ENCODE assay signal across 16 cellular contexts in genomic region chr5:135650081-135650480, GRCh38.
DNase-seq lines count a peak whose midpoint lies in the region; ATAC-seq and TF ChIP-seq lines count a peak whose summit lies in the region.
"Had no signal": no experiment of that assay in that cellular context is flagged by ENCODE, and none has a peak within 500 bp of the region (broad histone marks: within the 10 kb centered on the region; RNA-seq: fewer than 3 reads in every experiment).

No MANE protein-coding gene starts in this region.

- no peaks in the 10 kb centered on the region for H3K27me3 Mint-ChIP-seq in MCF 10A (ENCODE audit: insufficient read depth, unreplicated experiment)
- H3K27me3 Mint-ChIP-seq: CD4-positive, CD25-positive, alpha-beta regulatory T cell had no signal

- CTCF ChIA-PET in MCF 10A (lab: Yijun Ruan, JAX), result interaction anchor here (0.5 to 2.9 kb wide), 15 partner anchors 10 to 118 kb away, joined by 3 to 22 read pairs (median 4); no protein-coding TSS in a partner anchor

- H3K36me3 Mint-ChIP-seq in MCF 10A (ENCODE audit: insufficient read depth, unreplicated experiment), result peaks cover 4% of the 10 kb centered on the region
- H3K36me3 Mint-ChIP-seq: CD4-positive, CD25-positive, alpha-beta regulatory T cell had no signal

- H3K27me3 ChIP-seq in breast epithelium, result no peaks in the 10 kb centered on the region
- H3K27me3 ChIP-seq: BLaER1 treated with 17β-estradiol and CSF1 and Interleukin-3, amounts not matched to agents 10 nM and 100 nM had no signal

- POLR2A ChIA-PET in MCF 10A (lab: Yijun Ruan, JAX), result interaction anchor here (1.0 to 1.9 kb wide), 6 partner anchors 9 to 84 kb away, joined by 3 to 10 read pairs (median 6); no protein-coding TSS in a partner anchor

- no peaks in the 10 kb centered on the region for H3K9me3 ChIP-seq in breast epithelium

- no peak for TF ChIP-seq POLR2A in breast epithelium (IDR thresholded peaks at IDR 0.05)

- H3K4me1 ChIP-seq in breast epithelium, result no peaks in the 10 kb centered on the region
- H3K4me1 ChIP-seq: BLaER1 treated with 17β-estradiol and CSF1 and Interleukin-3, amounts not matched to agents 10 nM and 100 nM had no signal

- BruUV-seq in MCF 10A (replicated peaks; lab: Mats Ljungman, UMichigan), result no TSS peak

- peaks cover 21% of the 10 kb centered on the region for H3K4me1 Mint-ChIP-seq in MCF 10A (ENCODE audit: insufficient read depth, unreplicated experiment)
- H3K4me1 Mint-ChIP-seq: CD4-positive, CD25-positive, alpha-beta regulatory T cell had no signal

- H3K4me3 ChIP-seq in breast epithelium, result no peak overlapping the region
- H3K4me3 ChIP-seq: BLaER1 treated with 17β-estradiol and CSF1 and Interleukin-3, amounts not matched to agents 10 nM and 100 nM had no signal

- ATAC-seq in HG03135 (IDR thresholded peaks at IDR 0.05; ENCODE audit: unreplicated experiment), result no peak

- H3K27ac Mint-ChIP-seq in MCF 10A (ENCODE audit: low read depth, unreplicated experiment), result no peak overlapping the region
- H3K27ac Mint-ChIP-seq: CD4-positive, CD25-positive, alpha-beta regulatory T cell; HFFc6 had no signal

- no peaks in the 10 kb centered on the region for H3K36me3 ChIP-seq in breast epithelium
- H3K36me3 ChIP-seq: BLaER1 treated with 17β-estradiol and CSF1 and Interleukin-3, amounts not matched to agents 10 nM and 100 nM had no signal

- no peak for TF ChIP-seq CTCF in MCF 10A (IDR thresholded peaks at IDR 0.05; ENCODE audit: unreplicated experiment)
- no peak for TF ChIP-seq CTCF in breast epithelium (IDR thresholded peaks at IDR 0.05)

- no peaks in the 10 kb centered on the region for H3K9me3 Mint-ChIP-seq in MCF 10A (ENCODE audit: unreplicated experiment)
- H3K9me3 Mint-ChIP-seq: HFFc6 had no signal

- H3K27ac ChIP-seq in breast epithelium (no peak overlapping the region), epithelial cell of prostate (peak overlapping the region; percentile 31)
- H3K27ac ChIP-seq: BLaER1 treated with 17β-estradiol and CSF1 and Interleukin-3, amounts not matched to agents 10 nM and 100 nM had no signal

- intact Hi-C loops in MCF 10A (cut with micrococcal nuclease), result no loop called here
- intact Hi-C loops in breast epithelium (cut with DNase I; ENCODE audit: low total_unique reads), result no loop called here

- DNase-seq in MCF 10A (ENCODE audit: unreplicated experiment) (peak; percentile 67), breast epithelium (ENCODE audit: low spot score in 2 of 2) (no peak), epithelial cell of prostate (ENCODE audit: low read depth, low spot score) (peak; percentile 59), islet precursor cell (peak; percentile 27), renal cortical epithelial cell (ENCODE audit: low read depth) (peak; percentile 85), EL (no peak), DMS153 (lab: John Stamatoyannopoulos, UW) (no peak)
- DNase-seq: 8988T; Calu3; CD4-positive, CD25-positive, alpha-beta regulatory T cell; DMS 273 treated with DMSO at 0.1 percent for 48 hours; DMS79; HCEC 1CT; HFFc6 had no signal

- no peak overlapping the region for H3K4me3 Mint-ChIP-seq in MCF 10A (ENCODE audit: unreplicated experiment)
- H3K4me3 Mint-ChIP-seq: CD4-positive, CD25-positive, alpha-beta regulatory T cell; HFFc6 had no signal

Comparison
In these comparisons a context has a peak if more than half of its experiments do, and no peak if none do; other contexts are left out.
1. DNase-seq: peak in MCF 10A (single experiment), epithelial cell of prostate (single experiment), islet precursor cell (single experiment) and renal cortical epithelial cell (single experiment); none in breast epithelium (0 of 2), EL (single experiment) and DMS153 (single experiment).